19 cellular contexts compared by ENCODE assay signal in the genomic region with DNA sequence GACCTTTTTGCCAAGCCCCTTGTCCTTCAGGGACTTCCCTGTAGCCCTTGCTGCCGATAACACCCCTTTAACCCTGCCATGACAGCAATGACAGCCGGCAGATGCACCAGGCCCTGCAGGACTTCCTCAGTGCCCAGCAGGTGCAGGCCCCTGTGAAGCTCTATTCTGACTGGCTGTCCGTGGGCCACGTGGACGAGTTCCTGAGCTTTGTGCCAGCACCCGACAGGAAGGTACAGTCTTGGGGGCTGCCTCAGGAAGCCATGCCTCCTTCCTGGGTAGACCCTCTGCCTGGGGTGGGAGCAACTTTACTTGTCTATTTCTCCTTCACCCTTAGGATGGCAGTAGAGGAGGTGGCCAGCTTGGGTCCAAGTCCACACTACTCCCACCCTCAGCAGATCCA. TPM values are rescaled to one million over a fixed set of nuclear protein-coding genes. Genes with fewer than 3 reads are reported as not detected.
A peak's percentile ranks its signal among the peaks of the same experiment; 100 is the strongest.
DNase-seq lines count a peak whose midpoint lies in the region; ATAC-seq and TF ChIP-seq lines count a peak whose summit lies in the region.
"Had no signal": no experiment of that assay in that cellular context is flagged by ENCODE, and none has a peak within 500 bp of the region (broad histone marks: within the 10 kb centered on the region; RNA-seq: fewer than 3 reads in every experiment).

No MANE protein-coding gene starts in this region.

- H3K27me3 ChIP-seq in GM23338 (ENCODE audit: insufficient read depth) = no peaks in the 10 kb centered on the region
- H3K27me3 ChIP-seq: Peyer's patch had no signal

- H3K27me3 Mint-ChIP-seq in GM23338 (ENCODE audit: insufficient read depth, low read depth, poor library complexity) (peaks cover 11% of the 10 kb centered on the region), T-helper 17 cell (peaks cover 29% of the 10 kb centered on the region)
- no peaks in the 10 kb centered on the region for H3K27me3 Mint-ChIP-seq in activated naive CD8-positive, alpha-beta T cell treated with anti-CD3 and anti-CD28 coated beads for 36 hours

- H3F3A ChIP-seq in GM23338 (replicated peaks; ENCODE audit: low read depth) = no peaks in the 10 kb centered on the region

- no peaks in the 10 kb centered on the region; the same call in 1 of the 2 replicates for H4K20me1 ChIP-seq in GM23338 (replicated peaks; ENCODE audit: insufficient read depth)

- no peak overlapping the region for H3K4me3 Mint-ChIP-seq in GM23338
- H3K4me3 Mint-ChIP-seq in T-helper 17 cell = no peak overlapping the region
- H3K4me3 Mint-ChIP-seq in activated naive CD8-positive, alpha-beta T cell treated with anti-CD3 and anti-CD28 coated beads for 36 hours = peak overlapping the region; percentile 80
- H3K4me3 Mint-ChIP-seq: memory B cell, WTC11 had no signal

- H3K27ac ChIP-seq in GM23338 (ENCODE audit: low read depth) = no peak overlapping the region
- H3K27ac ChIP-seq: C4-2B, gastroesophageal sphincter, Peyer's patch, upper lobe of right lung had no signal

- H3K36me3 Mint-ChIP-seq in GM23338 (ENCODE audit: low read depth) (no peaks in the 10 kb centered on the region), T-helper 17 cell (ENCODE audit: low read depth) (no peaks in the 10 kb centered on the region)
- H3K36me3 Mint-ChIP-seq in activated naive CD8-positive, alpha-beta T cell treated with anti-CD3 and anti-CD28 coated beads for 36 hours = peaks cover 6% of the 10 kb centered on the region
- H3K36me3 Mint-ChIP-seq: memory B cell, WTC11 had no signal

- no peaks in the 10 kb centered on the region for H3K36me3 ChIP-seq in GM23338 (ENCODE audit: insufficient read depth)
- H3K36me3 ChIP-seq: gastroesophageal sphincter, Peyer's patch, upper lobe of right lung had no signal

- no peaks in the 10 kb centered on the region for H3K79me2 ChIP-seq in GM23338 (replicated peaks; ENCODE audit: insufficient read depth)

- no peak overlapping the region for H3K27ac Mint-ChIP-seq in GM23338
- peak overlapping the region; percentile 19 for H3K27ac Mint-ChIP-seq in T-helper 17 cell
- H3K27ac Mint-ChIP-seq in activated naive CD8-positive, alpha-beta T cell treated with anti-CD3 and anti-CD28 coated beads for 36 hours = peak overlapping the region; percentile 86
- H3K27ac Mint-ChIP-seq: memory B cell had no signal

- H3K4me2 ChIP-seq in GM23338 = no peak overlapping the region

- H3K9me2 ChIP-seq in GM23338 (ENCODE audit: insufficient read depth) = no peaks in the 10 kb centered on the region

- no peak for ATAC-seq in GM23338
- no peak for ATAC-seq in T-helper 17 cell
- no peak for ATAC-seq in GM19351 (IDR thresholded peaks at IDR 0.05; ENCODE audit: unreplicated experiment)
- ATAC-seq: gastroesophageal sphincter, upper lobe of right lung, WTC11 had no signal

- DNase-seq in GM23338 (ENCODE audit: low spot score) = no peak
- no peak for DNase-seq in T-helper 17 cell
- DNase-seq in activated naive CD8-positive, alpha-beta T cell treated with anti-CD3 and anti-CD28 coated beads for 36 hours = peak; percentile 64
- peak; percentile 23 for DNase-seq in stimulated activated CD4-positive, alpha-beta T cell treated with anti-CD3 and anti-CD28 coated beads, Interleukin-1b, Interleukin-23, amount 100 ng/mL, for 48 hours
- no peak for DNase-seq in NCI-H524 (lab: John Stamatoyannopoulos, UW)
- DNase-seq in LoVo (ENCODE audit: low spot score) = no peak
- no peak for DNase-seq in NCI-H1930 (lab: John Stamatoyannopoulos, UW)
- DNase-seq: NCI-H2029, nucleus accumbens, SW 1271, upper lobe of right lung had no signal

- H3K4me3 ChIP-seq in GM23338 = no peak overlapping the region
- H3K4me3 ChIP-seq: gastroesophageal sphincter, Peyer's patch, upper lobe of right lung had no signal

- H3K9me3 ChIP-seq in T-helper 17 cell (ENCODE audit: control insufficient read depth, low read length, poor library complexity, severe bottlenecking) = no peaks in the 10 kb centered on the region
- H3K9me3 ChIP-seq: gastroesophageal sphincter, Peyer's patch, upper lobe of right lung had no signal

- peak overlapping the region; percentile 59; the same call in 1 of the 2 replicates for H2AFZ ChIP-seq in GM23338

- H3K4me1 Mint-ChIP-seq in GM23338 (peaks cover 7% of the 10 kb centered on the region; the same call in 2 of the 3 replicates), T-helper 17 cell (peaks cover 7% of the 10 kb centered on the region)
- H3K4me1 Mint-ChIP-seq in activated naive CD8-positive, alpha-beta T cell treated with anti-CD3 and anti-CD28 coated beads for 36 hours = peaks cover 13% of the 10 kb centered on the region

- TF ChIP-seq CTCF in GM23338 (conservative IDR thresholded peaks at IDR 0.05; ENCODE audit: low read depth in 2 of 2) = no peak

- no peaks in the 10 kb centered on the region; the same call in 2 of the 3 replicates for H3K9me3 Mint-ChIP-seq in GM23338
- H3K9me3 Mint-ChIP-seq in activated naive CD8-positive, alpha-beta T cell treated with anti-CD3 and anti-CD28 coated beads for 36 hours = no peaks in the 10 kb centered on the region
- H3K9me3 Mint-ChIP-seq: memory B cell, WTC11 had no signal

- H3K4me1 ChIP-seq in GM23338 (ENCODE audit: insufficient read depth) = no peaks in the 10 kb centered on the region
- H3K4me1 ChIP-seq: gastroesophageal sphincter, Peyer's patch, upper lobe of right lung had no signal

TF ChIP-seq in GM23338, 12 proteins besides CTCF, POLR2A, EP300 and RAD21 (continues in another document):
- TF ChIP-seq ZNF331 (CRISPR knock-in tag; IDR thresholded peaks at IDR 0.05; ENCODE audit: low read depth) = no peak
- no peak for TF ChIP-seq CREB1 (CRISPR knock-in tag; IDR thresholded peaks at IDR 0.05; ENCODE audit: low read depth)
- TF ChIP-seq EZH2phosphoT487 (IDR thresholded peaks at IDR 0.05; ENCODE audit: unreplicated experiment) = no peak
- TF ChIP-seq, protein P1, sequence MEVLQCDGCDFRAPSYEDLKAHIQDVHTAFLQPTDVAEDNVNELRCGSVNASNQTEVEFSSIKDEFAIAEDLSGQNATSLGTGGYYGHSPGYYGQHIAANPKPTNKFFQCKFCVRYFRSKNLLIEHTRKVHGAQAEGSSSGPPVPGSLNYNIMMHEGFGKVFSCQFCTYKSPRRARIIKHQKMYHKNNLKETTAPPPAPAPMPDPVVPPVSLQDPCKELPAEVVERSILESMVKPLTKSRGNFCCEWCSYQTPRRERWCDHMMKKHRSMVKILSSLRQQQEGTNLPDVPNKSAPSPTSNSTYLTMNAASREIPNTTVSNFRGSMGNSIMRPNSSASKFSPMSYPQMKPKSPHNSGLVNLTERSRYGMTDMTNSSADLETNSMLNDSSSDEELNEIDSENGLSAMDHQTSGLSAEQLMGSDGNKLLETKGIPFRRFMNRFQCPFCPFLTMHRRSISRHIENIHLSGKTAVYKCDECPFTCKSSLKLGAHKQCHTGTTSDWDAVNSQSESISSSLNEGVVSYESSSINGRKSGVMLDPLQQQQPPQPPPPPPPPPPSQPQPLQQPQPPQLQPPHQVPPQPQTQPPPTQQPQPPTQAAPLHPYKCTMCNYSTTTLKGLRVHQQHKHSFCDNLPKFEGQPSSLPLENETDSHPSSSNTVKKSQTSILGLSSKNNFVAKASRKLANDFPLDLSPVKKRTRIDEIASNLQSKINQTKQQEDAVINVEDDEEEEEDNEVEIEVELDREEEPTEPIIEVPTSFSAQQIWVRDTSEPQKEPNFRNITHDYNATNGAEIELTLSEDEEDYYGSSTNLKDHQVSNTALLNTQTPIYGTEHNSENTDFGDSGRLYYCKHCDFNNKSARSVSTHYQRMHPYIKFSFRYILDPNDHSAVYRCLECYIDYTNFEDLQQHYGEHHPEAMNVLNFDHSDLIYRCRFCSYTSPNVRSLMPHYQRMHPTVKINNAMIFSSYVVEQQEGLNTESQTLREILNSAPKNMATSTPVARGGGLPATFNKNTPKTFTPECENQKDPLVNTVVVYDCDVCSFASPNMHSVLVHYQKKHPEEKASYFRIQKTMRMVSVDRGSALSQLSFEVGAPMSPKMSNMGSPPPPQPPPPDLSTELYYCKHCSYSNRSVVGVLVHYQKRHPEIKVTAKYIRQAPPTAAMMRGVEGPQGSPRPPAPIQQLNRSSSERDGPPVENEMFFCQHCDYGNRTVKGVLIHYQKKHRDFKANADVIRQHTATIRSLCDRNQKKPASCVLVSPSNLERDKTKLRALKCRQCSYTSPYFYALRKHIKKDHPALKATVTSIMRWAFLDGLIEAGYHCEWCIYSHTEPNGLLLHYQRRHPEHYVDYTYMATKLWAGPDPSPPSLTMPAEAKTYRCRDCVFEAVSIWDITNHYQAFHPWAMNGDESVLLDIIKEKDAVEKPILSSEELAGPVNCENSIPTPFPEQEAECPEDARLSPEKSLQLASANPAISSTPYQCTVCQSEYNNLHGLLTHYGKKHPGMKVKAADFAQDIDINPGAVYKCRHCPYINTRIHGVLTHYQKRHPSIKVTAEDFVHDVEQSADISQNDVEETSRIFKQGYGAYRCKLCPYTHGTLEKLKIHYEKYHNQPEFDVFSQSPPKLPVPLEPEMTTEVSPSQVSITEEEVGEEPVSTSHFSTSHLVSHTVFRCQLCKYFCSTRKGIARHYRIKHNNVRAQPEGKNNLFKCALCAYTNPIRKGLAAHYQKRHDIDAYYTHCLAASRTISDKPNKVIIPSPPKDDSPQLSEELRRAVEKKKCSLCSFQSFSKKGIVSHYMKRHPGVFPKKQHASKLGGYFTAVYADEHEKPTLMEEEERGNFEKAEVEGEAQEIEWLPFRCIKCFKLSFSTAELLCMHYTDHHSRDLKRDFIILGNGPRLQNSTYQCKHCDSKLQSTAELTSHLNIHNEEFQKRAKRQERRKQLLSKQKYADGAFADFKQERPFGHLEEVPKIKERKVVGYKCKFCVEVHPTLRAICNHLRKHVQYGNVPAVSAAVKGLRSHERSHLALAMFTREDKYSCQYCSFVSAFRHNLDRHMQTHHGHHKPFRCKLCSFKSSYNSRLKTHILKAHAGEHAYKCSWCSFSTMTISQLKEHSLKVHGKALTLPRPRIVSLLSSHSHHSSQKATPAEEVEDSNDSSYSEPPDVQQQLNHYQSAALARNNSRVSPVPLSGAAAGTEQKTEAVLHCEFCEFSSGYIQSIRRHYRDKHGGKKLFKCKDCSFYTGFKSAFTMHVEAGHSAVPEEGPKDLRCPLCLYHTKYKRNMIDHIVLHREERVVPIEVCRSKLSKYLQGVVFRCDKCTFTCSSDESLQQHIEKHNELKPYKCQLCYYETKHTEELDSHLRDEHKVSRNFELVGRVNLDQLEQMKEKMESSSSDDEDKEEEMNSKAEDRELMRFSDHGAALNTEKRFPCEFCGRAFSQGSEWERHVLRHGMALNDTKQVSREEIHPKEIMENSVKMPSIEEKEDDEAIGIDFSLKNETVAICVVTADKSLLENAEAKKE (CRISPR knock-in tag; IDR thresholded peaks at IDR 0.05) = no peak
- TF ChIP-seq ZNF114 (CRISPR knock-in tag; IDR thresholded peaks at IDR 0.05) = no peak

RNA-seq across cellular contexts. Expression of a gene that starts 16.1 kb away (rescaled TPM):
- total RNA-seq in GM23338 (2014; rRNA removed; shearing (Covaris generic)) = not detected in 2 replicates
- not detected in 2 replicates for polyA plus RNA-seq in GM23338 (2016; fragmentation: Nextera tagmentation; extraction: Ambion mirVana)
- total RNA-seq in T-helper 17 cell = under 1 TPM in 1 of 2 donors, not detected in 1; 0.12 TPM
- total RNA-seq in activated naive CD8-positive, alpha-beta T cell treated with anti-CD3 and anti-CD28 coated beads for 36 hours = not detected
- total RNA-seq: cerebellum, Daoy, gastroesophageal sphincter, Peyer's patch, upper lobe of right lung, WTC11 had no signal

RNA-seq across cellular contexts. Expression of a gene that starts 47.9 kb away (rescaled TPM):
- 0.08 and 0.52 TPM in 2 replicates for total RNA-seq in GM23338 (2014; rRNA removed; shearing (Covaris generic))
- polyA plus RNA-seq in GM23338 (2016; fragmentation: Nextera tagmentation; extraction: Ambion mirVana) = 0.45 TPM in 1 of 2 replicates, not detected in the other
- total RNA-seq in T-helper 17 cell = 1 to 10 TPM; 1.5 to 1.6 TPM
- total RNA-seq in activated naive CD8-positive, alpha-beta T cell treated with anti-CD3 and anti-CD28 coated beads for 36 hours = 1 to 10 TPM; 3.7 to 4.2 TPM
- total RNA-seq: Daoy, Peyer's patch had no signal

Comparison
In these comparisons a context has a peak if more than half of its experiments do, and no peak if none do; other contexts are left out.
1. DNase-seq: peak in activated naive CD8-positive, alpha-beta T cell treated with anti-CD3 and anti-CD28 coated beads for 36 hours (single experiment) and stimulated activated CD4-positive, alpha-beta T cell treated with anti-CD3 and anti-CD28 coated beads, Interleukin-1b, Interleukin-23, amount 100 ng/mL, for 48 hours (single experiment); none in GM23338 (single experiment), T-helper 17 cell (0 of 3), NCI-H524 (0 of 2), LoVo (single experiment) and NCI-H1930 (0 of 2).